Comparison of ENCODE assay signal across 7 cellular contexts in the genomic region with DNA sequence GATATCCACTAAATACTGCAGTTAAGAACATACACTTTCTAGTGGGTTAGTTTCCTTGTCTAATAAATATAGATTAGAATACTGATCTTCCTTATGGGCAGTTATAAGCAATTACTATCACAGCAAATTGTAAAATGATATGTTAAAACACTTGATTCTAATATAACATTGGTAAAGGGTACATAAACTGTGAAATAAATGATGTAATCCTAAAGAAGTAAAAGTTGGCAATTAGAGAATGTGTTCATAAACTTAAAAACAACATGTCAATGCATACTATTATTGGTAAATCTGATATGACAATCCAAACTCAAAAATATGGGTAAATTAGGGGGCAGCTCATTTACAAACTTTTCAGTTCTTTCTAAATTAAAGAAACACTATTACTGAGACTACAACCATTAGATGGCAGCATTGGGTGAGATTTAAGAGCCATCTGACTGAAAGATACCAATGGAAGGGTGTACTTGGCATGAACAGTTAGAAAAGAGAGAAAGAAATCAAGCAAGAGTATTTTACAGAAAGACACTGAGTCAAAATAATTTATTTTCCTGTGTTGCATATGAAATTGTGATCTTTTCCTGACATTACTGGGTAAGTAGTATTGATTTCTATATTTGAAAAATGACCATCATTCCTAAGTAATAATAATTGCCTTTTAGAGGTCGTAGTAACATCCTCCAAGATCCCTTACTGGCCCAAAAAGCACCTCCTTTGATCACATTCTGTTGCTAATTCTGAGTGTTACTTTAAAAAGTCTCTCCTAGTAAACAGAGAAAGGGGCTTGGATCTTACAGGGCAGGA.
DNase-seq lines count a peak whose midpoint lies in the region; TF ChIP-seq lines count a peak whose summit lies in the region.

No MANE protein-coding gene starts in this region.

- H4K20me1 ChIP-seq in OCI-LY1 (ENCODE audit: insufficient read depth, low read length), result no peaks in the 10 kb centered on the region

- H2AFZ ChIP-seq in OCI-LY1 (ENCODE audit: low read length), result no peak overlapping the region

- H3K27ac ChIP-seq in OCI-LY1 (ENCODE audit: low read depth, low read length, poor library complexity, severe bottlenecking), result no peak overlapping the region

- peaks cover 76% of the 10 kb centered on the region for H3K36me3 ChIP-seq in OCI-LY1 (ENCODE audit: insufficient read depth, low read length)

- H3K27me3 ChIP-seq in OCI-LY1 (ENCODE audit: insufficient read depth, low read length), result no peaks in the 10 kb centered on the region

- H3K27me3 Mint-ChIP-seq in type B pancreatic cell, result no peaks in the 10 kb centered on the region

- H3K4me3 Mint-ChIP-seq in type B pancreatic cell, result no peak overlapping the region

- H3K4me1 Mint-ChIP-seq in type B pancreatic cell (ENCODE audit: unreplicated experiment), result no peaks in the 10 kb centered on the region

- TF ChIP-seq CTCF in OCI-LY1 (IDR thresholded peaks at IDR 0.05; ENCODE audit: low read length) (peak; percentile 68; the same call in 1 of the 2 replicates), type B pancreatic cell (conservative IDR thresholded peaks at IDR 0.05) (peak; percentile 79)

- H3K9me2 ChIP-seq in OCI-LY1 (ENCODE audit: low read depth, low read length), result no peaks in the 10 kb centered on the region

- H3K79me2 ChIP-seq in OCI-LY1 (ENCODE audit: insufficient read depth, low read length), result no peaks in the 10 kb centered on the region

- DNase-seq in GF-D8 (lab: John Stamatoyannopoulos, UW) (peak; percentile 49), Kasumi-1 (lab: John Stamatoyannopoulos, UW) (peak; percentile 92 to 97), cerebellar cortex (ENCODE audit: low spot score) (peak; percentile 84), left kidney (ENCODE audit: low read depth, low spot score) (peak; percentile 85), type B pancreatic cell (ENCODE audit: extremely low spot score, unreplicated experiment) (no peak), UCSD-AML1 (lab: John Stamatoyannopoulos, UW; ENCODE audit: unreplicated experiment) (no peak)

- H3K4me3 ChIP-seq in OCI-LY1 (ENCODE audit: low read depth, low read length, poor library complexity, severe bottlenecking), result no peak overlapping the region

- H3K4me2 ChIP-seq in OCI-LY1 (ENCODE audit: low read length), result no peak overlapping the region

- no peak overlapping the region for H3K27ac Mint-ChIP-seq in type B pancreatic cell

- H3K9me3 Mint-ChIP-seq in type B pancreatic cell, result no peaks in the 10 kb centered on the region

- H3F3A ChIP-seq in OCI-LY1 (ENCODE audit: insufficient read depth, low read length), result no peaks in the 10 kb centered on the region

- H3K4me1 ChIP-seq in OCI-LY1 (ENCODE audit: insufficient read depth, low read length, severe bottlenecking), result no peaks in the 10 kb centered on the region

- H3K9ac ChIP-seq in OCI-LY1 (ENCODE audit: low read length), result no peak overlapping the region

- H3K36me3 Mint-ChIP-seq in type B pancreatic cell, result peaks cover 7% of the 10 kb centered on the region

- no peaks in the 10 kb centered on the region for H3K9me3 ChIP-seq in OCI-LY1 (ENCODE audit: low read length)

Comparison
In these comparisons a context has a peak if more than half of its experiments do, and no peak if none do; other contexts are left out.
1. DNase-seq: peak in GF-D8 (single experiment), Kasumi-1 (2 of 2), cerebellar cortex (single experiment) and left kidney (single experiment); none in type B pancreatic cell (single experiment) and UCSD-AML1 (single experiment).